Comparison of ENCODE assay signal across 1 cellular context in the genomic region with DNA sequence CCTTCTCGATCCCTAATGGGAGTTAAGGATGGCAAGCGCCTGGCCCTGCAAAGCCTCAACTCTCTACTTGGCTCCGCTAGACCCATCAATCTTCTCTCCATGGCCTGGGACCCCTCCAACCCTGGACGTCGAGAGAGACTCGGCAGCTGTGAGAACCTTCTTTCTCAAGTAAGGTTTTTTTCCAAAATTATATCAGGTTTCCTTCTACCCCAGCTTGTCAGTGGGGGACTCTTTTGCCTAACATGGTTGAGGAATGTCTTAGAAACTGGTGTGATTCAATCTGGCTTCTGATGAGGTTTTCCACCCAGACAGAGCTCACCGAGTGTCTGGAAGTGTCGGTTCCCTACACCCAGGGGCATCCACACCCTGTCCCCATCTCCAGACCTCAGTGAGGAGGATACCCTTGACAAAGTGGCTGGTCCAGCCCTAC.
TF ChIP-seq lines count a peak whose summit lies in the region.

No MANE protein-coding gene starts in this region.

TF ChIP-seq in IMR-90, 13 proteins besides CTCF, POLR2A, EP300 and RAD21:
- no peak for TF ChIP-seq FOS (IDR thresholded peaks at IDR 0.05; ENCODE audit: low read depth, low read length)
- TF ChIP-seq, protein P1, sequence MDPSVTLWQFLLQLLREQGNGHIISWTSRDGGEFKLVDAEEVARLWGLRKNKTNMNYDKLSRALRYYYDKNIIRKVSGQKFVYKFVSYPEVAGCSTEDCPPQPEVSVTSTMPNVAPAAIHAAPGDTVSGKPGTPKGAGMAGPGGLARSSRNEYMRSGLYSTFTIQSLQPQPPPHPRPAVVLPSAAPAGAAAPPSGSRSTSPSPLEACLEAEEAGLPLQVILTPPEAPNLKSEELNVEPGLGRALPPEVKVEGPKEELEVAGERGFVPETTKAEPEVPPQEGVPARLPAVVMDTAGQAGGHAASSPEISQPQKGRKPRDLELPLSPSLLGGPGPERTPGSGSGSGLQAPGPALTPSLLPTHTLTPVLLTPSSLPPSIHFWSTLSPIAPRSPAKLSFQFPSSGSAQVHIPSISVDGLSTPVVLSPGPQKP (IDR thresholded peaks at IDR 0.05; ENCODE audit: borderline replicate concordance, low read depth, low read length), result no peak
- TF ChIP-seq MXI1 (IDR thresholded peaks at IDR 0.05; ENCODE audit: borderline replicate concordance, low read depth, low read length), result no peak
- no peak for TF ChIP-seq NFE2L2 (IDR thresholded peaks at IDR 0.05; ENCODE audit: low read depth, low read length)
- no peak for TF ChIP-seq RCOR1 (IDR thresholded peaks at IDR 0.05; ENCODE audit: insufficient replicate concordance, low read length)
- TF ChIP-seq RFX5 (IDR thresholded peaks at IDR 0.05; ENCODE audit: low read depth, low read length), result no peak
- no peak for TF ChIP-seq MAZ (IDR thresholded peaks at IDR 0.05; ENCODE audit: borderline replicate concordance, low read depth, low read length)
- TF ChIP-seq MAFK (IDR thresholded peaks at IDR 0.05; ENCODE audit: low read depth, low read length), result no peak
- TF ChIP-seq BHLHE40 (IDR thresholded peaks at IDR 0.05; ENCODE audit: low read depth, low read length), result no peak
- no peak for TF ChIP-seq SMC3 (IDR thresholded peaks at IDR 0.05; ENCODE audit: low read depth, low read length)
- TF ChIP-seq CHD1 (IDR thresholded peaks at IDR 0.05; ENCODE audit: low read depth, low read length), result no peak
- TF ChIP-seq, protein P2, sequence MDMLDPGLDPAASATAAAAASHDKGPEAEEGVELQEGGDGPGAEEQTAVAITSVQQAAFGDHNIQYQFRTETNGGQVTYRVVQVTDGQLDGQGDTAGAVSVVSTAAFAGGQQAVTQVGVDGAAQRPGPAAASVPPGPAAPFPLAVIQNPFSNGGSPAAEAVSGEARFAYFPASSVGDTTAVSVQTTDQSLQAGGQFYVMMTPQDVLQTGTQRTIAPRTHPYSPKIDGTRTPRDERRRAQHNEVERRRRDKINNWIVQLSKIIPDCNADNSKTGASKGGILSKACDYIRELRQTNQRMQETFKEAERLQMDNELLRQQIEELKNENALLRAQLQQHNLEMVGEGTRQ (IDR thresholded peaks at IDR 0.05; ENCODE audit: low read depth, low read length), result no peak
- no peak for TF ChIP-seq CEBPB (IDR thresholded peaks at IDR 0.05; ENCODE audit: low read depth, low read length)
TF ChIP-seq in IMR-90: peak in this region for 0.
